Comparison of ENCODE assay signal across 15 cellular contexts in the genomic region with DNA sequence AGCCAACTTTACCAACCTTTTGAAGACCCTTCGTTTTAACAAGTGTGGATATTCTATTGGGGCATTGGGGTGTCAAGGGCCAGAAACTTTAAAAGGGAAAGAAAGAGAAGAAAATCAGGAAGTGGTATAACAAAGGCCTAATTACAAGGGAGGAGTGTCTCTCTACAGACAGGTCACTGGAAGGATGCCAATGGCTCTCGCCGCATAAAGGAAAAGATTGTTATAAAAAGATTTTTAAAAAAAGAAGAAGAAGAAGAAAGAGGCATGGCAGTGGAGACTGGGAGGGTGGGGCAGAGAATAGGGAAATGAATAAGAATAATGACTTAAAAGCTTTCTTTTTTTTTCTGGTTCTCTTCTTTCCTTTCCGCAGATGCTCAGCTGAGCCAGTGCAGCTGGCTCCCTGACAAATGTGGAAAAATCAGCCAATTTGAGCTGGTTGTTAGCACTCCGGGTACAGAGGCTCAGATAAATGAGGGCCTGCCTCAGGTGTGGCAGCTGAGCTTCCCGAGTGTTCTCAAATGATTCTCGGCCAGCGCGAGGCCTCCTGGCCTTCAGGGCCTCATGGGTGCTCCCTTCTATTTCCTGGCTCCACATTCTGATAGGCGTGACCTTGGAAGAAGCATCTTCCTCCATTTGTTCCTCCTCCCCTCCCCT.
DNase-seq lines count a peak whose midpoint lies in the region; ATAC-seq and TF ChIP-seq lines count a peak whose summit lies in the region.
"Had no signal": no experiment of that assay in that cellular context is flagged by ENCODE, and none has a peak within 500 bp of the region (broad histone marks: within the 10 kb centered on the region; RNA-seq: fewer than 3 reads in every experiment).

No MANE protein-coding gene starts in this region.

- 45% methylated on average over 10 of the region's 10 CpGs for WGBS in right cardiac atrium

- H3K9me3 ChIP-seq in right cardiac atrium (ENCODE audit: control insufficient read depth, low read length), result no peaks in the 10 kb centered on the region
- H3K9me3 ChIP-seq: Caco-2 had no signal

- H3K4me1 Mint-ChIP-seq in stimulated activated naive B cell treated with anti-CD40 and anti-IgM and Interleukin-4, amounts not matched to agents 10 μg/mL and 1 μg/mL and 100 μg/mL, for 72 hours, result no peaks in the 10 kb centered on the region
- H3K4me1 Mint-ChIP-seq in nephron progenitor cell, result peaks cover 13% of the 10 kb centered on the region
- H3K4me1 Mint-ChIP-seq: activated CD8-positive, alpha-beta memory T cell treated with anti-CD3 and anti-CD28 coated beads, Interleukin-2, amount 10 ng/mL, durations not matched to agents 7 days and 5 days had no signal

- no peaks in the 10 kb centered on the region for H3K36me3 Mint-ChIP-seq in stimulated activated naive B cell treated with anti-CD40 and anti-IgM and Interleukin-4, amounts not matched to agents 10 μg/mL and 1 μg/mL and 100 μg/mL, for 72 hours
- peaks cover 10% of the 10 kb centered on the region for H3K36me3 Mint-ChIP-seq in nephron progenitor cell (ENCODE audit: low read depth)
- H3K36me3 Mint-ChIP-seq: activated CD8-positive, alpha-beta memory T cell treated with anti-CD3 and anti-CD28 coated beads, Interleukin-2, amount 10 ng/mL, durations not matched to agents 7 days and 5 days; memory B cell had no signal

- intact Hi-C loops in Right ventricle myocardium superior (cut with DNase I) (no loop called here), cardiac septum (cut with DNase I) (no loop called here), right cardiac atrium (cut with DNase I) (no loop called here)

- H3K4me3 ChIP-seq in right cardiac atrium (ENCODE audit: low read length), result no peak overlapping the region
- H3K4me3 ChIP-seq: GM23338 had no signal

- H3K4me3 Mint-ChIP-seq in stimulated activated naive B cell treated with anti-CD40 and anti-IgM and Interleukin-4, amounts not matched to agents 10 μg/mL and 1 μg/mL and 100 μg/mL, for 72 hours, result no peak overlapping the region
- no peak overlapping the region for H3K4me3 Mint-ChIP-seq in nephron progenitor cell
- H3K4me3 Mint-ChIP-seq: activated CD8-positive, alpha-beta memory T cell treated with anti-CD3 and anti-CD28 coated beads, Interleukin-2, amount 10 ng/mL, durations not matched to agents 7 days and 5 days; GM23338; memory B cell had no signal

- H3K4me1 ChIP-seq in right cardiac atrium (ENCODE audit: control insufficient read depth, insufficient read depth, low read length), result peaks cover 4% of the 10 kb centered on the region
- H3K4me1 ChIP-seq: Caco-2 had no signal

- H3K27me3 Mint-ChIP-seq in stimulated activated naive B cell treated with anti-CD40 and anti-IgM and Interleukin-4, amounts not matched to agents 10 μg/mL and 1 μg/mL and 100 μg/mL, for 72 hours, result peaks cover 0 to 4% of the 10 kb centered on the region in 2 donors
- H3K27me3 Mint-ChIP-seq in nephron progenitor cell (ENCODE audit: low read depth, poor library complexity), result no peaks in the 10 kb centered on the region
- H3K27me3 Mint-ChIP-seq: memory B cell had no signal

- no peak overlapping the region for H3K27ac Mint-ChIP-seq in stimulated activated naive B cell treated with anti-CD40 and anti-IgM and Interleukin-4, amounts not matched to agents 10 μg/mL and 1 μg/mL and 100 μg/mL, for 72 hours
- H3K27ac Mint-ChIP-seq in nephron progenitor cell, result no peak overlapping the region
- H3K27ac Mint-ChIP-seq: activated CD8-positive, alpha-beta memory T cell treated with anti-CD3 and anti-CD28 coated beads, Interleukin-2, amount 10 ng/mL, durations not matched to agents 7 days and 5 days; GM23338; memory B cell had no signal

- no peaks in the 10 kb centered on the region for H3K27me3 ChIP-seq in right cardiac atrium (ENCODE audit: control insufficient read depth, insufficient read depth)

- no peak for TF ChIP-seq CTCF in nephron progenitor cell (IDR thresholded peaks at IDR 0.05)

- H3K9me3 Mint-ChIP-seq in stimulated activated naive B cell treated with anti-CD40 and anti-IgM and Interleukin-4, amounts not matched to agents 10 μg/mL and 1 μg/mL and 100 μg/mL, for 72 hours, result no peaks in the 10 kb centered on the region
- H3K9me3 Mint-ChIP-seq in nephron progenitor cell, result no peaks in the 10 kb centered on the region
- H3K9me3 Mint-ChIP-seq: GM23338, memory B cell had no signal

- ATAC-seq in Right ventricle myocardium superior (ENCODE audit: poor library complexity), result peak; percentile 29
- peak; percentile 40 to 67 for ATAC-seq in right cardiac atrium
- no peak for ATAC-seq in stimulated activated naive B cell treated with anti-CD40 and anti-IgM and Interleukin-4, amounts not matched to agents 10 μg/mL and 1 μg/mL and 100 μg/mL, for 72 hours (replicated peaks)
- no peak for ATAC-seq in activated CD4-positive, CD25-positive, alpha-beta regulatory T cell treated with anti-CD3 and anti-CD28 coated beads, Interleukin-2, amount 50 U/mL, for 24 hours
- ATAC-seq: activated CD8-positive, alpha-beta memory T cell treated with anti-CD3 and anti-CD28 coated beads, Interleukin-2, amount 10 ng/mL, durations not matched to agents 7 days and 5 days; GM23338; stimulated activated naive CD8-positive, alpha-beta T cell treated with anti-CD3 and anti-CD28 coated beads, Interleukin-15, Interleukin-2, amounts not matched to agents 100 U/mL and 50 U/mL, for 24 hours had no signal

- DNase-seq in Right ventricle myocardium superior, result peak; percentile 42
- DNase-seq in cardiac septum (ENCODE audit: low spot score), result no peak
- peak; percentile 10 to 14 for DNase-seq in SHP77 (lab: John Stamatoyannopoulos, UW)
- peak in 2 of 3 donors; percentile 20 to 59 for DNase-seq in right cardiac atrium
- no peak for DNase-seq in stimulated activated naive B cell treated with anti-CD40 and anti-IgM and Interleukin-4, amounts not matched to agents 10 μg/mL and 1 μg/mL and 100 μg/mL, for 72 hours
- DNase-seq in nephron progenitor cell, result no peak
- DNase-seq in stimulated activated CD4-positive, alpha-beta T cell treated with anti-CD3 and anti-CD28 coated beads, Interleukin-1b, Interleukin-23, amount 100 ng/mL, for 48 hours, result no peak
- DNase-seq: ACHN; activated CD8-positive, alpha-beta memory T cell treated with anti-CD3 and anti-CD28 coated beads, Interleukin-2, amount 10 ng/mL, durations not matched to agents 7 days and 5 days; activated naive CD4-positive, alpha-beta T cell; Caco-2; stimulated activated naive CD8-positive, alpha-beta T cell treated with anti-CD3 and anti-CD28 coated beads, Interleukin-15, Interleukin-2, amounts not matched to agents 100 U/mL and 50 U/mL, for 24 hours had no signal

- H3K27ac ChIP-seq in right cardiac atrium (ENCODE audit: low read length), result no peak overlapping the region

Comparison
In these comparisons a context has a peak if more than half of its experiments do, and no peak if none do; other contexts are left out.
1. DNase-seq: peak in Right ventricle myocardium superior (single experiment), SHP77 (2 of 2) and right cardiac atrium (2 of 3); none in cardiac septum (single experiment), stimulated activated naive B cell treated with anti-CD40 and anti-IgM and Interleukin-4, amounts not matched to agents 10 μg/mL and 1 μg/mL and 100 μg/mL, for 72 hours (single experiment), nephron progenitor cell (single experiment) and stimulated activated CD4-positive, alpha-beta T cell treated with anti-CD3 and anti-CD28 coated beads, Interleukin-1b, Interleukin-23, amount 100 ng/mL, for 48 hours (single experiment).
2. ATAC-seq: peak in Right ventricle myocardium superior (single experiment) and right cardiac atrium (2 of 2); none in stimulated activated naive B cell treated with anti-CD40 and anti-IgM and Interleukin-4, amounts not matched to agents 10 μg/mL and 1 μg/mL and 100 μg/mL, for 72 hours (0 of 2) and activated CD4-positive, CD25-positive, alpha-beta regulatory T cell treated with anti-CD3 and anti-CD28 coated beads, Interleukin-2, amount 50 U/mL, for 24 hours (0 of 2).